In the genomic region with DNA sequence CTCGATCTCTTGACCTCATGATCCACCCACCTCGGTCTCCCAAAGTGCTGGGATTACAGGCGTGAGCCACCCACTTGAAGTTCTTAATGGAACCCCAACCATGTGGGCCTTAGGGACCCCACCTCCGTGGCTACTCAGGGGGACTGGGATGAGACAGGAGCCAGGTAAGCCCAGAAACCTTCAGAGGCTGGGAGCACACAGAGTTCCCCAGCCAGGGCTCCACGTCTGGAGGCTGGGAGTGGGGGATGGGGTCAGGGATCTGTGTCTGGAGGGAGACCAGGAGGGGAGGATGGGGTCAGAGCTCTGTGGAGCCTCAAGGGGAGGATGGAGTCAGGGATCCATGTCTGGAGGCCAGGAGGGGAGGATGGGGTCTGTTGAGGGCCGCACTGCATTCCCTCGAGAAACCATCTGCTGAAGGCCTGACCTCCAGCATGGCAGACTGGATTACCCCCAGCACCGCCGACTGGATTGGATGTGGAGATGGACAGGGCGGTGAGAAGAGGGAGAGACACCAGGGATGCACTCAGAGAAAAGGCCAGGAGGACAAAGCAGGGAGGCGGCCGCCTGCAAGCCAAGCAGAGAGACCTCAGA, we compare ENCODE assay signal across 31 cellular contexts. TPM values are rescaled to one million over a fixed set of nuclear protein-coding genes. Genes with fewer than 3 reads are reported as not detected.
DNase-seq lines count a peak whose midpoint lies in the region; ATAC-seq and TF ChIP-seq lines count a peak whose summit lies in the region.
"Had no signal": no experiment of that assay in that cellular context is flagged by ENCODE, and none has a peak within 500 bp of the region (broad histone marks: within the 10 kb centered on the region; RNA-seq: fewer than 3 reads in every experiment).

No MANE protein-coding gene starts in this region.

- no peak for ATAC-seq in heart left ventricle
- ATAC-seq in stimulated activated naive CD8-positive, alpha-beta T cell treated with anti-CD3 and anti-CD28 coated beads, Interleukin-15, amount 100 ng/mL, for 72 hours, result no peak
- ATAC-seq: activated CD4-positive, CD25-positive, alpha-beta regulatory T cell treated with anti-CD3 and anti-CD28 coated beads, Interleukin-2, amount 50 U/mL, for 24 hours; HCT116; K562; stimulated activated naive B cell treated with anti-CD40 and anti-IgM and Interleukin-4, amounts not matched to agents 10 μg/mL and 1 μg/mL and 100 μg/mL, for 72 hours had no signal

- DNase-seq in heart left ventricle, result peak in 4 of 5 donors; percentile 2 to 42 (median 18)
- DNase-seq in left ventricle myocardium inferior, result no peak
- DNase-seq in activated CD4-positive, alpha-beta memory T cell treated with anti-CD3 and anti-CD28 coated beads for 36 hours, result peak; percentile 3
- peak; percentile 75 for DNase-seq in mesenteric fat pad (ENCODE audit: low spot score)
- no peak for DNase-seq in A172 (ENCODE audit: low spot score)
- DNase-seq in stimulated activated naive CD8-positive, alpha-beta T cell treated with anti-CD3 and anti-CD28 coated beads, Interleukin-15, amount 100 ng/mL, for 72 hours, result no peak
- no peak for DNase-seq in osteoblast (ENCODE audit: insufficient read length, low spot score, missing footprints)
- DNase-seq: activated CD4-positive, alpha-beta T cell treated with anti-CD3 and anti-CD28 coated beads, Interleukin-2, amount 50 U/mL, for 48 hours; activated naive CD4-positive, alpha-beta T cell treated with Interleukin-2 at 50 U/mL for 16 hours; brain microvascular endothelial cell; Calu3; DND-41; effector memory CD4-positive, alpha-beta T cell; erythroblast; kidney glomerular epithelial cell; NCI-H1105; NCI-H187 treated with DMSO at 0.1 percent for 48 hours; NCI-H526 treated with DMSO at 0.1 percent for 48 hours; stimulated activated CD4-positive, alpha-beta T cell treated with anti-CD3 and anti-CD28 coated beads, Interleukin-4, amount 100 ng/mL, for 4 hours; stimulated activated naive B cell treated with anti-CD40 and anti-IgM and Interleukin-4, amounts not matched to agents 10 μg/mL and 1 μg/mL and 100 μg/mL, for 72 hours; T-helper 1 cell had no signal

- POLR2A ChIA-PET in activated CD4-positive, alpha-beta memory T cell treated with anti-CD3 and anti-CD28 coated beads for 36 hours (lab: Charles Lee), result no interaction called here

- H3K4me1 ChIP-seq in heart left ventricle, result peaks cover 3 to 15% (median 10%) of the 10 kb centered on the region in 12 donors
- H3K4me1 ChIP-seq in left ventricle myocardium inferior, result peaks cover 14% of the 10 kb centered on the region
- peaks cover 4% of the 10 kb centered on the region for H3K4me1 ChIP-seq in osteoblast (ENCODE audit: insufficient read depth, low read length)

- no peaks in the 10 kb centered on the region for H3K4me1 Mint-ChIP-seq in activated CD4-positive, alpha-beta memory T cell treated with anti-CD3 and anti-CD28 coated beads for 36 hours (ENCODE audit: low read depth)
- H3K4me1 Mint-ChIP-seq in stimulated activated naive CD8-positive, alpha-beta T cell treated with anti-CD3 and anti-CD28 coated beads, Interleukin-15, amount 100 ng/mL, for 72 hours, result no peaks in the 10 kb centered on the region
- H3K4me1 Mint-ChIP-seq: stimulated activated naive B cell treated with anti-CD40 and anti-IgM and Interleukin-4, amounts not matched to agents 10 μg/mL and 1 μg/mL and 100 μg/mL, for 72 hours had no signal

- no peaks in the 10 kb centered on the region for H3K27me3 Mint-ChIP-seq in activated CD4-positive, alpha-beta memory T cell treated with anti-CD3 and anti-CD28 coated beads for 36 hours
- peaks cover under 1% of the 10 kb centered on the region for H3K27me3 Mint-ChIP-seq in stimulated activated naive CD8-positive, alpha-beta T cell treated with anti-CD3 and anti-CD28 coated beads, Interleukin-15, amount 100 ng/mL, for 72 hours
- H3K27me3 Mint-ChIP-seq: stimulated activated naive B cell treated with anti-CD40 and anti-IgM and Interleukin-4, amounts not matched to agents 10 μg/mL and 1 μg/mL and 100 μg/mL, for 72 hours had no signal

- H3K9me3 ChIP-seq in heart left ventricle, result no peaks in the 10 kb centered on the region
- no peaks in the 10 kb centered on the region for H3K9me3 ChIP-seq in left ventricle myocardium inferior (replicated peaks)
- no peaks in the 10 kb centered on the region for H3K9me3 ChIP-seq in osteoblast (ENCODE audit: low read depth, low read length)
- H3K9me3 ChIP-seq: SJSA1, thoracic aorta had no signal

- H3K27ac Mint-ChIP-seq in activated CD4-positive, alpha-beta memory T cell treated with anti-CD3 and anti-CD28 coated beads for 36 hours, result no peak overlapping the region
- H3K27ac Mint-ChIP-seq in stimulated activated naive CD8-positive, alpha-beta T cell treated with anti-CD3 and anti-CD28 coated beads, Interleukin-15, amount 100 ng/mL, for 72 hours, result no peak overlapping the region
- H3K27ac Mint-ChIP-seq: stimulated activated naive B cell treated with anti-CD40 and anti-IgM and Interleukin-4, amounts not matched to agents 10 μg/mL and 1 μg/mL and 100 μg/mL, for 72 hours had no signal

- no peaks in the 10 kb centered on the region for H4K20me1 ChIP-seq in osteoblast (ENCODE audit: insufficient read depth, low read length)

- peaks cover 0 to 9% (median 0%) of the 10 kb centered on the region in 9 donors for H3K27me3 ChIP-seq in heart left ventricle
- H3K27me3 ChIP-seq in left ventricle myocardium inferior (ENCODE audit: low read depth), result no peaks in the 10 kb centered on the region
- no peaks in the 10 kb centered on the region for H3K27me3 ChIP-seq in osteoblast (ENCODE audit: insufficient read depth, low read length)
- H3K27me3 ChIP-seq: brain microvascular endothelial cell had no signal

- H3K27ac ChIP-seq in heart left ventricle, result no peak overlapping the region
- no peak overlapping the region for H3K27ac ChIP-seq in left ventricle myocardium inferior (replicated peaks)
- no peak overlapping the region for H3K27ac ChIP-seq in osteoblast (ENCODE audit: low read depth, low read length)
- H3K27ac ChIP-seq: brain microvascular endothelial cell, C4-2B, SJSA1, thoracic aorta had no signal

- H3K4me3 ChIP-seq in heart left ventricle (no peak overlapping the region), left ventricle myocardium inferior (no peak overlapping the region), osteoblast (ENCODE audit: insufficient read depth, low read length) (no peak overlapping the region)
- H3K4me3 ChIP-seq: K562, lung, SJSA1, thoracic aorta had no signal

- no peak overlapping the region for H3K4me3 Mint-ChIP-seq in activated CD4-positive, alpha-beta memory T cell treated with anti-CD3 and anti-CD28 coated beads for 36 hours
- no peak overlapping the region for H3K4me3 Mint-ChIP-seq in stimulated activated naive CD8-positive, alpha-beta T cell treated with anti-CD3 and anti-CD28 coated beads, Interleukin-15, amount 100 ng/mL, for 72 hours
- H3K4me3 Mint-ChIP-seq: neural crest cell; stimulated activated naive B cell treated with anti-CD40 and anti-IgM and Interleukin-4, amounts not matched to agents 10 μg/mL and 1 μg/mL and 100 μg/mL, for 72 hours had no signal

- no peaks in the 10 kb centered on the region for H3K79me2 ChIP-seq in osteoblast (ENCODE audit: insufficient read depth, low read length)

- H3K9me3 Mint-ChIP-seq in activated CD4-positive, alpha-beta memory T cell treated with anti-CD3 and anti-CD28 coated beads for 36 hours, result no peaks in the 10 kb centered on the region
- H3K9me3 Mint-ChIP-seq in stimulated activated naive CD8-positive, alpha-beta T cell treated with anti-CD3 and anti-CD28 coated beads, Interleukin-15, amount 100 ng/mL, for 72 hours, result no peaks in the 10 kb centered on the region
- H3K9me3 Mint-ChIP-seq: neural crest cell; stimulated activated naive B cell treated with anti-CD40 and anti-IgM and Interleukin-4, amounts not matched to agents 10 μg/mL and 1 μg/mL and 100 μg/mL, for 72 hours had no signal

- peaks cover 0 to 9% (median 0%) of the 10 kb centered on the region in 9 donors for H3K36me3 ChIP-seq in heart left ventricle
- peaks cover 11% of the 10 kb centered on the region for H3K36me3 ChIP-seq in left ventricle myocardium inferior
- H3K36me3 ChIP-seq in osteoblast (ENCODE audit: insufficient read depth, low read length), result no peaks in the 10 kb centered on the region
- H3K36me3 ChIP-seq: SJSA1, thoracic aorta had no signal

- 85 to 96% (median 89%) methylated on average over 11 to 12 of the region's 12 CpGs for WGBS in heart left ventricle, 4 donors

- TF ChIP-seq CTCF in heart left ventricle (IDR thresholded peaks at IDR 0.05) (no peak), left ventricle myocardium inferior (IDR thresholded peaks at IDR 0.05; ENCODE audit: borderline replicate concordance) (no peak), osteoblast (IDR thresholded peaks at IDR 0.05; ENCODE audit: extremely low read depth, low read depth, low read length) (no peak)

- no peak overlapping the region for H2AFZ ChIP-seq in osteoblast (ENCODE audit: low read length)

- H3K4me2 ChIP-seq in osteoblast (ENCODE audit: insufficient read depth, low read length), result no peak overlapping the region

- no peaks in the 10 kb centered on the region for H3K36me3 Mint-ChIP-seq in activated CD4-positive, alpha-beta memory T cell treated with anti-CD3 and anti-CD28 coated beads for 36 hours

- no peak for TF ChIP-seq POLR2A in heart left ventricle (IDR thresholded peaks at IDR 0.05)

- CTCF ChIA-PET in activated CD4-positive, alpha-beta memory T cell treated with anti-CD3 and anti-CD28 coated beads for 36 hours (lab: Charles Lee), result no interaction called here

- intact Hi-C loops in heart left ventricle (cut with DNase I) (loop anchor here in 3 of 10 donors (5.0 to 10.0 kb wide), 3 partner anchors 65 to 87 kb away; a partner anchor contains a TSS), left ventricle myocardium inferior (cut with micrococcal nuclease) (no loop called here)
- intact Hi-C loops in activated CD4-positive, alpha-beta memory T cell treated with anti-CD3 and anti-CD28 coated beads for 36 hours (cut with micrococcal nuclease), result no loop called here

RNA-seq across cellular contexts. Expression of a gene that starts 2.1 kb away (rescaled TPM):
- total RNA-seq in heart left ventricle (1 to 10 TPM in 5 of 9 donors, under 1 TPM in 3, not detected in 1; 0.31 to 3.1 (median 1.2) TPM), left ventricle myocardium inferior (2.2 TPM), mesenteric fat pad (0.32 TPM), osteoblast (0.29 and 0.36 TPM in 2 replicates)
- 1 to 10 TPM in 1 of 2 donors, under 1 TPM in 1; 0.17 to 1.8 TPM for polyA plus RNA-seq in heart left ventricle
- under 1 TPM in 1 of 2 experiments, not detected in 1; 0.22 TPM for total RNA-seq in activated CD4-positive, alpha-beta memory T cell treated with anti-CD3 and anti-CD28 coated beads for 36 hours
- 0.45 TPM in 1 of 2 replicates, not detected in the other for total RNA-seq in A172 (2014; rRNA removed; shearing (Covaris generic))
- total RNA-seq: M059J, SJSA1 had no signal
- polyA plus RNA-seq: AG04450 had no signal

RNA-seq across cellular contexts. Expression of a gene that starts 26.8 kb away (rescaled TPM):
- total RNA-seq in heart left ventricle, result 10 to 100 TPM in 4 of 9 donors, 1 to 10 TPM in 5; 4.9 to 16.8 (median 8.4) TPM
- 10 to 100 TPM; 11.0 to 12.9 TPM for polyA plus RNA-seq in heart left ventricle
- 7.0 TPM for total RNA-seq in left ventricle myocardium inferior
- 1 to 10 TPM; 5.7 to 6.7 TPM for total RNA-seq in activated CD4-positive, alpha-beta memory T cell treated with anti-CD3 and anti-CD28 coated beads for 36 hours
- 5.9 TPM for total RNA-seq in mesenteric fat pad
- 13.9 and 16.0 TPM in 2 replicates for total RNA-seq in A172 (2014; rRNA removed; shearing (Covaris generic))
- 3.2 and 6.9 TPM in 2 replicates for total RNA-seq in osteoblast

RNA-seq across cellular contexts. Expression of a gene that starts 59.6 kb away (rescaled TPM):
- 100 to 1,000 TPM; 118 to 484 (median 158) TPM for total RNA-seq in heart left ventricle
- 100 to 1,000 TPM; 143 to 221 TPM for polyA plus RNA-seq in heart left ventricle
- 157 TPM for total RNA-seq in left ventricle myocardium inferior
- 1 to 10 TPM; 4.3 to 4.8 TPM for total RNA-seq in activated CD4-positive, alpha-beta memory T cell treated with anti-CD3 and anti-CD28 coated beads for 36 hours
- total RNA-seq in mesenteric fat pad, result 735 TPM
- total RNA-seq in A172 (2014; rRNA removed; shearing (Covaris generic)), result 163 and 221 TPM in 2 replicates
- total RNA-seq in osteoblast, result 1,184 and 1,265 TPM in 2 replicates

Comparison
In these comparisons a context has a peak if more than half of its experiments do, and no peak if none do; other contexts are left out.
1. DNase-seq: peak in heart left ventricle (4 of 5), activated CD4-positive, alpha-beta memory T cell treated with anti-CD3 and anti-CD28 coated beads for 36 hours (single experiment) and mesenteric fat pad (single experiment); none in left ventricle myocardium inferior (single experiment), A172 (single experiment), stimulated activated naive CD8-positive, alpha-beta T cell treated with anti-CD3 and anti-CD28 coated beads, Interleukin-15, amount 100 ng/mL, for 72 hours (0 of 2) and osteoblast (single experiment).
2. RNA of a gene that starts 59.6 kb away (total RNA-seq): 1,184 to 1,265 TPM in osteoblast, 735 TPM in mesenteric fat pad (single experiment), 163 to 221 TPM in A172, 118 to 484 TPM in heart left ventricle and 157 TPM in left ventricle myocardium inferior (single experiment); 4.3 to 4.8 TPM in activated CD4-positive, alpha-beta memory T cell treated with anti-CD3 and anti-CD28 coated beads for 36 hours; every median in the first group is over 10 times any median in the second.